14 cellular contexts compared by ENCODE assay signal in genomic region chr12:75922944-75923642, GRCh38.
"Had no signal": no experiment of that assay in that cellular context is flagged by ENCODE, and none has a peak within 500 bp of the region (broad histone marks: within the 10 kb centered on the region; RNA-seq: fewer than 3 reads in every experiment).

No MANE protein-coding gene starts in this region.

- H3K27me3 ChIP-seq: esophagus squamous epithelium, transverse colon had no signal

- H3K27ac ChIP-seq: coronary artery, esophagus squamous epithelium, transverse colon had no signal

- H3K36me3 ChIP-seq: esophagus squamous epithelium, transverse colon had no signal

- H3K4me1 ChIP-seq: esophagus squamous epithelium had no signal

- H3K27me3 Mint-ChIP-seq: brain had no signal

- H3K27ac Mint-ChIP-seq: activated naive CD4-positive, alpha-beta T cell treated with anti-CD3 and anti-CD28 coated beads for 36 hours; brain; nephron; stimulated activated naive B cell treated with anti-CD40 and anti-IgM and Interleukin-4, amounts not matched to agents 10 μg/mL and 1 μg/mL and 100 μg/mL, for 72 hours had no signal

- DNase-seq: activated CD4-positive, alpha-beta T cell treated with anti-CD3 and anti-CD28 coated beads for 1 hour; activated naive CD4-positive, alpha-beta T cell treated with anti-CD3 and anti-CD28 coated beads for 36 hours; central memory CD4-positive, alpha-beta T cell; esophagus squamous epithelium; mesendoderm; nucleus accumbens; posterior cingulate gyrus; retina; stimulated activated naive B cell treated with anti-CD40 and anti-IgM and Interleukin-4, amounts not matched to agents 10 μg/mL and 1 μg/mL and 100 μg/mL, for 72 hours; substantia nigra; transverse colon had no signal

- H3K4me3 Mint-ChIP-seq: activated naive CD4-positive, alpha-beta T cell treated with anti-CD3 and anti-CD28 coated beads for 36 hours; brain; nephron; stimulated activated naive B cell treated with anti-CD40 and anti-IgM and Interleukin-4, amounts not matched to agents 10 μg/mL and 1 μg/mL and 100 μg/mL, for 72 hours had no signal

- H3K4me3 ChIP-seq: coronary artery, esophagus squamous epithelium, transverse colon had no signal
